ENCODE assay signal across 7 cellular contexts in the genomic region with DNA sequence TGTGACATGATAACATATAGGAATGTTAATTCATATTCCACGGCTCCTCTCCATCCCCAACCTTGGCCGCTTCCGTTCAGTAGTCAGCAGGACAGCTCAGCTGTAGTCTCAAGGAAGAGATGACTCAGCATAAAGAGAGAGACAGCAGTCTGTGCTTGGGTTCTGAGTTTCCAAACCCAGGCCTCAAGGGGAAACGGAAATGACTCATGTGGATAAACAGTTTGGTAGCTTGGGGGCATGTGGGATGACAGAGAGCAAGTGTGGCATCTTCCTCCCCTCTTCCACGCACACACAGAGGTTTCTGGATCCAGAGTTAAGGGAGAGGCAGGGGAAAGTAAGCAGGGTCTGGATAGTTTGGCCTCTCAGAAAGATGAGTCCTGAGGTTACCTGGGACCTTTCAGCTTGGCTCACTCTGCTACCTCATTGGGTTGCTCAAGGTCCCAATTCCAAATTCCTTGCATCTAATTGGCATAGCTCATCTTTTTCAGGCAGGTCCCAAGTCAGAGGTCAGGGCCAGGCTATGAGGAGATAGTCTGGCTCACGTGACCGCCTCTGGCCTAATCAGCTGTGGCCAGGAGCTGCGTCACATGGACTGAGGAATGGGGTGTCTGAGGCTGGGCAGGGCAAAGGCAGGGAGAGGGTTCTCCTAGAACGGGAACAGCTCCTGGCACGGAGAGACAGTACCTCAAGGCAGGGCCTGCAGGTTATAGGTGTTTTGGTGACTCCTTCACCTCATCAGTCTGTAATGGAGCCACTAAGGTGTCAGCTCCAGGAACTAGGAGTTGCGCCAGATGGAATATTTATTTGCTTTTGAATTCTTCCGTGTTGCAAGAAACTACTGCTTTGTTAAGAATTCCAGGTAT.
DNase-seq lines count a peak whose midpoint lies in the region; ATAC-seq lines count a peak whose summit lies in the region.

No MANE protein-coding gene starts in this region.

- H3K36me3 Mint-ChIP-seq in activated naive CD8-positive, alpha-beta T cell treated with anti-CD3 and anti-CD28 coated beads, Interleukin-2, amount 50 U/mL, for 24 hours (ENCODE audit: low read depth) = no peaks in the 10 kb centered on the region

- DNase-seq in GM04503 (ENCODE audit: low read depth) (peak; percentile 97), RKO (ENCODE audit: low spot score) (peak; percentile 98), iris pigment epithelial cell (ENCODE audit: low read depth) (peak; percentile 98), OCI-M2 (lab: John Stamatoyannopoulos, UW; ENCODE audit: unreplicated experiment) (no peak)
- peak; percentile 41 for DNase-seq in activated naive CD8-positive, alpha-beta T cell treated with anti-CD3 and anti-CD28 coated beads, Interleukin-2, amount 50 U/mL, for 24 hours
- DNase-seq in stimulated activated CD8-positive, alpha-beta memory T cell treated with anti-CD3 and anti-CD28 coated beads, Interleukin-15, amount 100 ng/mL, for 48 hours (ENCODE audit: low read depth in 2 of 2) = peak; percentile 25 to 32

- H3K4me3 Mint-ChIP-seq in activated naive CD8-positive, alpha-beta T cell treated with anti-CD3 and anti-CD28 coated beads, Interleukin-2, amount 50 U/mL, for 24 hours = peak overlapping the region; percentile 3

- H3K27ac Mint-ChIP-seq in activated naive CD8-positive, alpha-beta T cell treated with anti-CD3 and anti-CD28 coated beads, Interleukin-2, amount 50 U/mL, for 24 hours = peak overlapping the region; percentile 77

- H3K4me1 Mint-ChIP-seq in activated naive CD8-positive, alpha-beta T cell treated with anti-CD3 and anti-CD28 coated beads, Interleukin-2, amount 50 U/mL, for 24 hours = peaks cover 16% of the 10 kb centered on the region

- H3K27me3 Mint-ChIP-seq in activated naive CD8-positive, alpha-beta T cell treated with anti-CD3 and anti-CD28 coated beads, Interleukin-2, amount 50 U/mL, for 24 hours = peaks cover 2% of the 10 kb centered on the region

- peaks cover 6% of the 10 kb centered on the region for H3K9me3 Mint-ChIP-seq in activated naive CD8-positive, alpha-beta T cell treated with anti-CD3 and anti-CD28 coated beads, Interleukin-2, amount 50 U/mL, for 24 hours

- ATAC-seq in HG02759 (IDR thresholded peaks at IDR 0.05; ENCODE audit: unreplicated experiment) = peak; percentile 62
- peak; percentile 89 for ATAC-seq in activated naive CD8-positive, alpha-beta T cell treated with anti-CD3 and anti-CD28 coated beads, Interleukin-2, amount 50 U/mL, for 24 hours
